1 cellular context compared by ENCODE assay signal in genomic region chr7:158123214-158123613, GRCh38.
TF ChIP-seq lines count a peak whose summit lies in the region.

No MANE protein-coding gene starts in this region.

TF ChIP-seq in GM23338, 12 proteins besides CTCF, POLR2A, EP300 and RAD21 (continued from another document):
- TF ChIP-seq REST (IDR thresholded peaks at IDR 0.05; ENCODE audit: unreplicated experiment): no peak
- TF ChIP-seq STAT1 (IDR thresholded peaks at IDR 0.05; ENCODE audit: unreplicated experiment): no peak
- TF ChIP-seq ZNF462 (CRISPR knock-in tag; IDR thresholded peaks at IDR 0.05): no peak
